Comparison of ENCODE assay signal across 16 cellular contexts in the genomic region with DNA sequence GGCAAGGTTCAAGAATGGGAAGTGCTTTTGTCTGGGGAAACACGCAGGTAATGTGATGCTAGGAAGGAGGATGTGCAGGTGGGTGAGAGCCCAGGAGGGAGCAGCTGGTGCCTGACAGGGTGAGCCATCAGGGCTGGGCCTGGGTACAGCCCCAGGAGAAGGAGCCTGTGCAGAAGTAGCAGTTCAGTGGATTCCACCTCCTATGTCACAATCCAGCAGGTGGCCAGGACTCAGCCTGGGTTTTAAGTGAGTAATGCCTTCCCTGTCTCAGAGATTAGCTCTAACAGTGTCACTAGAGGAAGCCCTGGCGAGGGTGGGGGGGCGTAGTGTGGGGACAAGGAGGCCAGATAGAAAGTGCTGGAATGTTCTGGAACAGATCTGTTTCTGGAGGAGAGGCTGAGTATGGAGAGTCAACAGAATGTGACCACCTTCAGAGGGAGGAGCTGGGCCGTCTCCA. TPM values are rescaled to one million over a fixed set of nuclear protein-coding genes. Genes with fewer than 3 reads are reported as not detected.
DNase-seq lines count a peak whose midpoint lies in the region; ATAC-seq and TF ChIP-seq lines count a peak whose summit lies in the region.
"Had no signal": no experiment of that assay in that cellular context is flagged by ENCODE, and none has a peak within 500 bp of the region (broad histone marks: within the 10 kb centered on the region; RNA-seq: fewer than 3 reads in every experiment).

No MANE protein-coding gene starts in this region.

- no peak for TF ChIP-seq CTCF in 22Rv1 (IDR thresholded peaks at IDR 0.05)
- no peak for TF ChIP-seq CTCF in RWPE2 (IDR thresholded peaks at IDR 0.05; ENCODE audit: poor library complexity, severe bottlenecking)

- H3K27ac ChIP-seq in 22Rv1 (peak overlapping the region; percentile 20; the same call in 1 of the 2 replicates), RWPE2 (ENCODE audit: poor library complexity, severe bottlenecking) (no peak overlapping the region)
- H3K27ac ChIP-seq: SJCRH30 had no signal

- no peak overlapping the region for H3K4me3 ChIP-seq in RWPE2 (ENCODE audit: severe bottlenecking)
- H3K4me3 ChIP-seq: SJCRH30 had no signal

- H3K27me3 ChIP-seq in RWPE2 (ENCODE audit: insufficient read depth, poor library complexity, severe bottlenecking): no peaks in the 10 kb centered on the region
- H3K27me3 ChIP-seq: SJCRH30 had no signal

- no peaks in the 10 kb centered on the region for H3K4me1 ChIP-seq in RWPE2 (ENCODE audit: insufficient read depth, poor library complexity, severe bottlenecking)
- H3K4me1 ChIP-seq: SJCRH30 had no signal

- no peaks in the 10 kb centered on the region for H3K9me3 ChIP-seq in RWPE2 (ENCODE audit: severe bottlenecking)
- H3K9me3 ChIP-seq: SJCRH30 had no signal

- H3K36me3 ChIP-seq in RWPE2 (ENCODE audit: low read depth): peaks cover 59% of the 10 kb centered on the region

- DNase-seq in ELR (ENCODE audit: low read depth): peak; percentile 19
- no peak for DNase-seq in RWPE2 (ENCODE audit: low spot score)
- DNase-seq in left lobe of liver (ENCODE audit: low spot score): no peak
- DNase-seq in NK-92 (lab: John Stamatoyannopoulos, UW; ENCODE audit: unreplicated experiment): no peak
- no peak for DNase-seq in activated gamma-delta T cell (lab: John Stamatoyannopoulos, UW)
- DNase-seq in SW480 (ENCODE audit: low spot score): no peak
- DNase-seq: activated CD4-positive, CD25-positive, alpha-beta regulatory T cell treated with anti-CD3 and anti-CD28 coated beads, Interleukin-2, amount 50 U/mL, for 72 hours; dermis blood vessel endothelial cell; GOT3; NCI-H2227 treated with DMSO at 0.1 percent for 48 hours; occipital lobe; SJCRH30 had no signal

- ATAC-seq in RWPE2 (ENCODE audit: low read depth): peak; percentile 44
- peak; percentile 23 for ATAC-seq in left lobe of liver
- ATAC-seq in GM21619 (IDR thresholded peaks at IDR 0.05; ENCODE audit: unreplicated experiment): no peak

RNA-seq across cellular contexts. Expression of a gene that starts 8.1 kb away (rescaled TPM):
- 31.4 TPM for total RNA-seq in left lobe of liver

RNA-seq across cellular contexts. Expression of a gene that starts 8.4 kb away (rescaled TPM):
- total RNA-seq in left lobe of liver: 33.6 TPM

RNA-seq across cellular contexts. Expression of a gene that starts 20.5 kb away (rescaled TPM):
- 21.4 TPM for total RNA-seq in left lobe of liver

RNA-seq across cellular contexts. Expression of a gene that starts 21.2 kb away (rescaled TPM):
- 49.5 TPM for total RNA-seq in left lobe of liver

RNA-seq across cellular contexts. Expression of a gene that starts 22.7 kb away (rescaled TPM):
- total RNA-seq in left lobe of liver: not detected
- total RNA-seq: dermis blood vessel endothelial cell, frontal cortex, kidney epithelial cell, occipital lobe, SJCRH30 had no signal
